27 cellular contexts compared by ENCODE assay signal in the genomic region with DNA sequence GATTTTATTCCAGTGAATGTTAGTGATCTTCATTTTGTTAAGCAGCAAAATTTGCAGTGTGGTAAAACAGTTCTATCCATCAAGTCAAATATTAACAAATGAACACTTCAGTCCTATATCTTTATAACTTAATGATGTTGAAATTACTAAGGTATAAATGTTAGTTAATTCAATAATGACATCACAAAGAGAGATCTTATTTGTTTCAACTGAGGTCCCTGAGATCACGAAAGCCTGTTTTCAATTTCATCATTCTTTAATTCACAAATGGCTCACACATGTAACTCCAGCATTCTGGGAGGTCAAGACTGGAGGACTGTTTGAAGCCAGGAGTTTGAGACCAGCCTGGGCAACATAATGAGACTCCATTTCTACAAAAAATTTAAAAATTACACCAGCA. TPM values are rescaled to one million over a fixed set of nuclear protein-coding genes. Genes with fewer than 3 reads are reported as not detected.
DNase-seq lines count a peak whose midpoint lies in the region; ATAC-seq and TF ChIP-seq lines count a peak whose summit lies in the region.
"Had no signal": no experiment of that assay in that cellular context is flagged by ENCODE, and none has a peak within 500 bp of the region (broad histone marks: within the 10 kb centered on the region; RNA-seq: fewer than 3 reads in every experiment).

No MANE protein-coding gene starts in this region.

- TF ChIP-seq CTCF in RWPE2 (IDR thresholded peaks at IDR 0.05; ENCODE audit: poor library complexity, severe bottlenecking) (no peak), endodermal cell (conservative IDR thresholded peaks at IDR 0.05) (no peak)

- H3K36me3 Mint-ChIP-seq in activated T-cell treated with anti-CD3 and anti-CD28 coated beads, Interleukin-2, amount 50 U/mL, for 24 hours (ENCODE audit: low read depth): peaks cover 17% of the 10 kb centered on the region
- H3K36me3 Mint-ChIP-seq in activated T-cell treated with anti-CD3 and anti-CD28 coated beads, Interleukin-2, amount 50 U/mL, for 4 hours (ENCODE audit: insufficient read depth): peaks cover 2% of the 10 kb centered on the region
- H3K36me3 Mint-ChIP-seq in endodermal cell (ENCODE audit: low read depth): peaks cover 2% of the 10 kb centered on the region

- H3K27me3 ChIP-seq in RWPE2 (ENCODE audit: insufficient read depth, poor library complexity, severe bottlenecking) (no peaks in the 10 kb centered on the region), endodermal cell (ENCODE audit: control insufficient read depth, insufficient read depth, low read length, poor library complexity, severe bottlenecking) (no peaks in the 10 kb centered on the region), skeletal muscle satellite cell (ENCODE audit: control insufficient read depth, insufficient read depth, low read length) (no peaks in the 10 kb centered on the region)
- H3K27me3 ChIP-seq: testis had no signal

- no peak overlapping the region for H3K4me3 ChIP-seq in RWPE2 (ENCODE audit: severe bottlenecking)
- no peak overlapping the region for H3K4me3 ChIP-seq in endodermal cell (ENCODE audit: low read length)
- H3K4me3 ChIP-seq in skeletal muscle satellite cell (ENCODE audit: low read length): no peak overlapping the region
- H3K4me3 ChIP-seq: skin epidermis, testis had no signal

- H3K9me3 ChIP-seq in RWPE2 (ENCODE audit: severe bottlenecking): no peaks in the 10 kb centered on the region
- H3K9me3 ChIP-seq in endodermal cell (ENCODE audit: control insufficient read depth, low read length): no peaks in the 10 kb centered on the region
- no peaks in the 10 kb centered on the region for H3K9me3 ChIP-seq in skeletal muscle satellite cell (replicated peaks; ENCODE audit: low read length)
- H3K9me3 ChIP-seq: testis had no signal

- peaks cover 44% of the 10 kb centered on the region for H3K4me1 Mint-ChIP-seq in activated T-cell treated with anti-CD3 and anti-CD28 coated beads, Interleukin-2, amount 50 U/mL, for 24 hours (ENCODE audit: low read depth)
- peaks cover 34% of the 10 kb centered on the region for H3K4me1 Mint-ChIP-seq in activated T-cell treated with anti-CD3 and anti-CD28 coated beads, Interleukin-2, amount 50 U/mL, for 4 hours (ENCODE audit: low read depth)
- H3K4me1 Mint-ChIP-seq in endodermal cell: peaks cover 11% of the 10 kb centered on the region

- H3K36me3 ChIP-seq in RWPE2 (ENCODE audit: low read depth) (peaks cover 57% of the 10 kb centered on the region), endodermal cell (ENCODE audit: control insufficient read depth, insufficient read depth, low read length) (peaks cover 3% of the 10 kb centered on the region), skeletal muscle satellite cell (ENCODE audit: insufficient read depth, low read length) (peaks cover 42% of the 10 kb centered on the region)

- H3K27me3 Mint-ChIP-seq in activated T-cell treated with anti-CD3 and anti-CD28 coated beads, Interleukin-2, amount 50 U/mL, for 24 hours: no peaks in the 10 kb centered on the region
- H3K27me3 Mint-ChIP-seq in activated T-cell treated with anti-CD3 and anti-CD28 coated beads, Interleukin-2, amount 50 U/mL, for 4 hours (ENCODE audit: low read depth): no peaks in the 10 kb centered on the region
- no peaks in the 10 kb centered on the region for H3K27me3 Mint-ChIP-seq in endodermal cell (ENCODE audit: insufficient read depth)
- H3K27me3 Mint-ChIP-seq: B cell; CD4-positive, alpha-beta memory T cell had no signal

- H3K4me1 ChIP-seq in RWPE2 (ENCODE audit: insufficient read depth, poor library complexity, severe bottlenecking) (peaks cover 25% of the 10 kb centered on the region), endodermal cell (ENCODE audit: control insufficient read depth, insufficient read depth, low read length) (no peaks in the 10 kb centered on the region), skeletal muscle satellite cell (ENCODE audit: control insufficient read depth, insufficient read depth, low read length) (peaks cover 45% of the 10 kb centered on the region)
- H3K4me1 ChIP-seq: testis had no signal

- H3K4me3 Mint-ChIP-seq in activated T-cell treated with anti-CD3 and anti-CD28 coated beads, Interleukin-2, amount 50 U/mL, for 24 hours: no peak overlapping the region
- H3K4me3 Mint-ChIP-seq in activated T-cell treated with anti-CD3 and anti-CD28 coated beads, Interleukin-2, amount 50 U/mL, for 4 hours: no peak overlapping the region
- no peak overlapping the region for H3K4me3 Mint-ChIP-seq in endodermal cell
- H3K4me3 Mint-ChIP-seq: B cell, neural crest cell had no signal

- H3K4me2 ChIP-seq in skeletal muscle satellite cell (ENCODE audit: low read length): no peak overlapping the region

- H3K27ac Mint-ChIP-seq in activated T-cell treated with anti-CD3 and anti-CD28 coated beads, Interleukin-2, amount 50 U/mL, for 24 hours: peak overlapping the region; percentile 78
- peak overlapping the region; percentile 41 for H3K27ac Mint-ChIP-seq in endodermal cell
- H3K27ac Mint-ChIP-seq: B cell had no signal

- 100% methylated on average over 1 of the region's 1 CpG; no CpG with 5 or more reads in 1 of the 2 experiments for WGBS in endodermal cell (ENCODE audit: insufficient coverage in 1 of 2, insufficient read length in 1 of 2), 2 experiments

- H3K9me3 Mint-ChIP-seq in activated T-cell treated with anti-CD3 and anti-CD28 coated beads, Interleukin-2, amount 50 U/mL, for 24 hours: no peaks in the 10 kb centered on the region
- no peaks in the 10 kb centered on the region for H3K9me3 Mint-ChIP-seq in activated T-cell treated with anti-CD3 and anti-CD28 coated beads, Interleukin-2, amount 50 U/mL, for 4 hours
- no peaks in the 10 kb centered on the region for H3K9me3 Mint-ChIP-seq in endodermal cell
- H3K9me3 Mint-ChIP-seq: CD4-positive, alpha-beta memory T cell; neural crest cell had no signal

- no peak for ATAC-seq in activated T-cell treated with anti-CD3 and anti-CD28 coated beads, Interleukin-2, amount 50 U/mL, for 4 hours
- ATAC-seq in RWPE2 (ENCODE audit: low read depth): no peak
- ATAC-seq: esophagus mucosa, Right ventricle myocardium inferior had no signal

- peak overlapping the region; percentile 92 for H3K27ac ChIP-seq in RWPE2 (ENCODE audit: poor library complexity, severe bottlenecking)
- H3K27ac ChIP-seq in endodermal cell (ENCODE audit: low read depth, low read length): no peak overlapping the region
- H3K27ac ChIP-seq: parathyroid adenoma, skin epidermis, testis had no signal

- no peak overlapping the region for H3K9ac ChIP-seq in endodermal cell (ENCODE audit: extremely low read depth, low read length, poor library complexity, severe bottlenecking)
- peak overlapping the region; percentile 29 for H3K9ac ChIP-seq in skeletal muscle satellite cell (ENCODE audit: low read depth, low read length)
- H3K9ac ChIP-seq: parathyroid adenoma had no signal

- no peak for DNase-seq in activated T-cell treated with anti-CD3 and anti-CD28 coated beads, Interleukin-2, amount 50 U/mL, for 24 hours
- no peak for DNase-seq in activated T-cell treated with anti-CD3 and anti-CD28 coated beads, Interleukin-2, amount 50 U/mL, for 4 hours
- DNase-seq in RWPE2 (ENCODE audit: low spot score) (no peak), endodermal cell (no peak), 8988T (no peak), NCI-H1930 (lab: John Stamatoyannopoulos, UW) (no peak), NCI-H1105 (lab: John Stamatoyannopoulos, UW) (no peak)
- DNase-seq: activated gamma-delta T cell; caudate nucleus; CD4-positive, alpha-beta memory T cell; GOT3; hippocampal formation; NCI-H1048; NCI-H187; NCI-H2171; NCI-H510A treated with DMSO at 0.1 percent for 48 hours; retina; stimulated activated naive CD4-positive, alpha-beta T cell; T-helper 2 cell; testis had no signal

RNA-seq across cellular contexts. Expression of a gene that starts 13.9 kb away (rescaled TPM):
- total RNA-seq in activated T-cell treated with anti-CD3 and anti-CD28 coated beads, Interleukin-2, amount 50 U/mL, for 4 hours: 10 to 100 TPM; 10.7 to 11.6 (median 11.0) TPM
- total RNA-seq in endodermal cell: 10 to 100 TPM; 33.6 to 34.1 TPM
- 25.2 TPM for polyA plus RNA-seq in endodermal cell (2013, experiment 1 of 2)
- polyA plus RNA-seq in endodermal cell (2013, experiment 2 of 2): 27.9 TPM
- 96.6 and 129 TPM in 2 replicates for total RNA-seq in skeletal muscle satellite cell (2012; rRNA removed)
